Comparison of ENCODE assay signal across 2 cellular contexts in genomic region chr3:14502472-14502871, GRCh38.
TF ChIP-seq lines count a peak whose summit lies in the region.

No MANE protein-coding gene starts in this region.

TF ChIP-seq in HepG2, 621 proteins besides CTCF, POLR2A, EP300 and RAD21:
- TF ChIP-seq SRSF1 (optimal IDR thresholded peaks at IDR 0.05; ENCODE audit: low read depth, low read length), result no peak
- TF ChIP-seq, protein P1, sequence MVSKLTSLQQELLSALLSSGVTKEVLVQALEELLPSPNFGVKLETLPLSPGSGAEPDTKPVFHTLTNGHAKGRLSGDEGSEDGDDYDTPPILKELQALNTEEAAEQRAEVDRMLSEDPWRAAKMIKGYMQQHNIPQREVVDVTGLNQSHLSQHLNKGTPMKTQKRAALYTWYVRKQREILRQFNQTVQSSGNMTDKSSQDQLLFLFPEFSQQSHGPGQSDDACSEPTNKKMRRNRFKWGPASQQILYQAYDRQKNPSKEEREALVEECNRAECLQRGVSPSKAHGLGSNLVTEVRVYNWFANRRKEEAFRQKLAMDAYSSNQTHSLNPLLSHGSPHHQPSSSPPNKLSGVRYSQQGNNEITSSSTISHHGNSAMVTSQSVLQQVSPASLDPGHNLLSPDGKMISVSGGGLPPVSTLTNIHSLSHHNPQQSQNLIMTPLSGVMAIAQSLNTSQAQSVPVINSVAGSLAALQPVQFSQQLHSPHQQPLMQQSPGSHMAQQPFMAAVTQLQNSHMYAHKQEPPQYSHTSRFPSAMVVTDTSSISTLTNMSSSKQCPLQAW (CRISPR knock-in tag; IDR thresholded peaks at IDR 0.05), result no peak
- TF ChIP-seq, protein P2, sequence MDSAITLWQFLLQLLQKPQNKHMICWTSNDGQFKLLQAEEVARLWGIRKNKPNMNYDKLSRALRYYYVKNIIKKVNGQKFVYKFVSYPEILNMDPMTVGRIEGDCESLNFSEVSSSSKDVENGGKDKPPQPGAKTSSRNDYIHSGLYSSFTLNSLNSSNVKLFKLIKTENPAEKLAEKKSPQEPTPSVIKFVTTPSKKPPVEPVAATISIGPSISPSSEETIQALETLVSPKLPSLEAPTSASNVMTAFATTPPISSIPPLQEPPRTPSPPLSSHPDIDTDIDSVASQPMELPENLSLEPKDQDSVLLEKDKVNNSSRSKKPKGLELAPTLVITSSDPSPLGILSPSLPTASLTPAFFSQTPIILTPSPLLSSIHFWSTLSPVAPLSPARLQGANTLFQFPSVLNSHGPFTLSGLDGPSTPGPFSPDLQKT (CRISPR knock-in tag; IDR thresholded peaks at IDR 0.05; ENCODE audit: borderline replicate concordance), result no peak
- peak; percentile 91; the same call in 1 of the 2 replicates for TF ChIP-seq ZFP90 (CRISPR knock-in tag; IDR thresholded peaks at IDR 0.05; ENCODE audit: borderline replicate concordance)
- no peak for TF ChIP-seq RFX3 (CRISPR knock-in tag; IDR thresholded peaks at IDR 0.05)
- TF ChIP-seq SNAPC5 (CRISPR knock-in tag; IDR thresholded peaks at IDR 0.05; ENCODE audit: borderline replicate concordance), result no peak
- no peak for TF ChIP-seq ZNF619 (CRISPR knock-in tag; IDR thresholded peaks at IDR 0.05)
- no peak for TF ChIP-seq ZNF674 (CRISPR knock-in tag; IDR thresholded peaks at IDR 0.05; ENCODE audit: low read depth)

TF ChIP-seq in K562, 482 proteins besides CTCF, POLR2A, EP300 and RAD21:
- no peak for TF ChIP-seq TARDBP (IDR thresholded peaks at IDR 0.05)
- peak; percentile 55 for TF ChIP-seq RBM25 (IDR thresholded peaks at IDR 0.05; ENCODE audit: low read depth, low read length, severe bottlenecking)
